In genomic region chr15:92384391-92384790, GRCh38 we compare ENCODE assay signal across 23 cellular contexts. TPM values are rescaled to one million over a fixed set of nuclear protein-coding genes. Genes with fewer than 3 reads are reported as not detected.
"Had no signal": no experiment of that assay in that cellular context is flagged by ENCODE, and none has a peak within 500 bp of the region (broad histone marks: within the 10 kb centered on the region; RNA-seq: fewer than 3 reads in every experiment).

No MANE protein-coding gene starts in this region.

- H3K4me1 Mint-ChIP-seq: natural killer cell had no signal

- H3K36me3 Mint-ChIP-seq: activated naive CD8-positive, alpha-beta T cell; natural killer cell had no signal

- H3K27ac ChIP-seq: cardiac muscle cell, esophagus squamous epithelium, heart right ventricle, left ventricle myocardium inferior, neutrophil, pancreas, right lobe of liver, spleen, thyroid gland had no signal

- DNase-seq: activated CD4-positive, alpha-beta T cell treated with anti-CD3 and anti-CD28 coated beads, Interleukin-2, amount 50 U/mL, for 48 hours; activated T-cell treated with anti-CD3 and anti-CD28 coated beads for 4 hours; dermis blood vessel endothelial cell; effector memory CD8-positive, alpha-beta T cell; esophagus squamous epithelium; heart right ventricle; kidney glomerular epithelial cell; left ventricle myocardium inferior; mucosa of descending colon; natural killer cell; pancreas; right lobe of liver; spleen; stimulated activated CD8-positive, alpha-beta memory T cell treated with anti-CD3 and anti-CD28 coated beads, Interleukin-4, amount 100 ng/mL, for 48 hours; stimulated activated naive CD4-positive, alpha-beta T cell; thyroid gland had no signal

- H3K9me3 Mint-ChIP-seq: activated T-helper 1 cell treated with anti-CD3 and anti-CD28 coated beads, Interleukin-12 subunit alpha, Interleukin-12 subunit beta, Interleukin-2, Interleukin-4 antibody, amounts not matched to agents 30 ng/mL and 10 ng/mL and 1 ng/mL, durations not matched to agents 14 hours and 24 hours and 36 hours; natural killer cell had no signal

- ATAC-seq: effector memory CD8-positive, alpha-beta T cell; heart right ventricle; mucosa of descending colon; natural killer cell; pancreas; right lobe of liver had no signal

- H3K9me3 ChIP-seq: esophagus squamous epithelium, mucosa of descending colon, neutrophil, pancreas, right lobe of liver, thyroid gland had no signal

- H3K4me1 ChIP-seq: esophagus squamous epithelium, heart right ventricle, left ventricle myocardium inferior, pancreas, right lobe of liver, spleen, thyroid gland had no signal

- H3K27me3 ChIP-seq: cardiac muscle cell, pancreas, right lobe of liver, thyroid gland had no signal

- H3K27ac Mint-ChIP-seq: activated naive CD8-positive, alpha-beta T cell; activated T-helper 1 cell treated with anti-CD3 and anti-CD28 coated beads, Interleukin-12 subunit alpha, Interleukin-12 subunit beta, Interleukin-2, Interleukin-4 antibody, amounts not matched to agents 30 ng/mL and 10 ng/mL and 1 ng/mL, durations not matched to agents 14 hours and 24 hours and 36 hours; effector memory CD8-positive, alpha-beta T cell; natural killer cell had no signal

- H3K4me3 ChIP-seq: cardiac muscle cell, esophagus squamous epithelium, heart right ventricle, left ventricle myocardium inferior, mucosa of descending colon, pancreas, right lobe of liver, spleen, thyroid gland had no signal

- H3K36me3 ChIP-seq: cardiac muscle cell, esophagus squamous epithelium, heart right ventricle, left ventricle myocardium inferior, neutrophil, pancreas, right lobe of liver, spleen, thyroid gland had no signal

- H3K4me3 Mint-ChIP-seq: activated naive CD8-positive, alpha-beta T cell; activated T-helper 1 cell treated with anti-CD3 and anti-CD28 coated beads, Interleukin-12 subunit alpha, Interleukin-12 subunit beta, Interleukin-2, Interleukin-4 antibody, amounts not matched to agents 30 ng/mL and 10 ng/mL and 1 ng/mL, durations not matched to agents 14 hours and 24 hours and 36 hours; effector memory CD8-positive, alpha-beta T cell; natural killer cell had no signal

RNA-seq across cellular contexts. Expression of gene ST8SIA2, which starts 9.3 kb away (rescaled TPM):
- total RNA-seq: activated T-helper 1 cell treated with anti-CD3 and anti-CD28 coated beads, Interleukin-12 subunit alpha, Interleukin-12 subunit beta, Interleukin-2, Interleukin-4 antibody, amounts not matched to agents 30 ng/mL and 10 ng/mL and 1 ng/mL, durations not matched to agents 14 hours and 24 hours and 36 hours; esophagus squamous epithelium; natural killer cell; pulmonary artery endothelial cell; right lobe of liver; spleen; T-helper 2 cell treated with Interferon-gamma antibody and Interleukin-4, amounts not matched to agents 100 ng/mL and 5 ng/mL, for 36 hours; ureter had no signal
- polyA plus RNA-seq: spleen had no signal
